20 cellular contexts compared by ENCODE assay signal in the genomic region with DNA sequence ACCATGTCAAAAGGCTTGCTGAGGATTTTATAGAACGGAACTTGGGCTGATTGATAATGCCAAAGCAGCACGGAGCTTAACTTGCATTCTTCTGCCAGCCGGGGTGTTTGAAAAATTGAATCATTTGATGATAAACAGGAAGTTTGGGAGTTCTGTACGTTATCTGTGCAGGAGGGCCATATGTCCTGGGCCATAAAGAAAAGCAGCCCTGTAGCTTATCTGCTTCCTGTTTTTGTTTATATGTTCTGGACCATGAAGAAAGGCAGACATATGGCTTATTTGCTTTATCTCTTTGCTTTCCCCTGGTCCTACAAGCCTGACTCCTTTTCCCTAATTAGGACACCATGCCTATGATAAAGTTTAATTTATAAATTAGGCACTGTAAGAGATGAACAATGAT.
"Had no signal": no experiment of that assay in that cellular context is flagged by ENCODE, and none has a peak within 500 bp of the region (broad histone marks: within the 10 kb centered on the region; RNA-seq: fewer than 3 reads in every experiment).

No MANE protein-coding gene starts in this region.

- H3K36me3 Mint-ChIP-seq: memory B cell had no signal

- DNase-seq: activated CD4-positive, alpha-beta T cell treated with anti-CD3 and anti-CD28 coated beads, Interleukin-2, amount 50 U/mL, for 48 hours; activated effector memory CD4-positive, alpha-beta T cell treated with Interleukin-2 at 50 U/mL for 16 hours; activated naive CD4-positive, alpha-beta T cell treated with anti-CD3 and anti-CD28 coated beads for 36 hours; activated naive CD8-positive, alpha-beta T cell treated with anti-CD3 and anti-CD28 coated beads, Interleukin-2, amount 10 ng/mL, durations not matched to agents 7 days and 5 days; cerebellar nuclear complex; endodermal cell; mucosa of descending colon; nucleus accumbens; right cardiac atrium; stimulated activated CD4-positive, alpha-beta T cell treated with anti-CD3 and anti-CD28 coated beads, Interleukin-12 subunit alpha, Interleukin-12 subunit beta, amount 100 ng/mL, for 4 hours; stimulated activated CD4-positive, alpha-beta T cell treated with anti-CD3 and anti-CD28 coated beads, Interleukin-4, amount 100 ng/mL, for 4 hours; stimulated activated naive CD8-positive, alpha-beta T cell treated with anti-CD3 and anti-CD28 coated beads, Interleukin-15, Interleukin-2, amounts not matched to agents 100 U/mL and 50 U/mL, for 24 hours had no signal

- H3K4me3 Mint-ChIP-seq: activated CD4-positive, alpha-beta T cell treated with anti-CD3 and anti-CD28 coated beads for 36 hours; activated naive CD4-positive, alpha-beta T cell treated with anti-CD3 and anti-CD28 coated beads for 36 hours; activated naive CD8-positive, alpha-beta T cell treated with anti-CD3 and anti-CD28 coated beads, Interleukin-2, amount 10 ng/mL, durations not matched to agents 7 days and 5 days; activated T-cell treated with anti-CD3 and anti-CD28 coated beads, Interleukin-2, amount 50 U/mL, for 72 hours; endodermal cell; memory B cell; WTC11 had no signal

- H2AFZ ChIP-seq: parathyroid adenoma had no signal

- H3K4me3 ChIP-seq: coronary artery, mucosa of descending colon had no signal

- H3K4me1 ChIP-seq: parathyroid adenoma had no signal

- H3K4me1 Mint-ChIP-seq: activated CD4-positive, alpha-beta T cell treated with anti-CD3 and anti-CD28 coated beads for 36 hours; activated naive CD8-positive, alpha-beta T cell treated with anti-CD3 and anti-CD28 coated beads, Interleukin-2, amount 10 ng/mL, durations not matched to agents 7 days and 5 days had no signal

- H3K79me2 ChIP-seq: parathyroid adenoma had no signal

- H3K27ac Mint-ChIP-seq: activated CD4-positive, alpha-beta T cell treated with anti-CD3 and anti-CD28 coated beads for 36 hours; activated naive CD4-positive, alpha-beta T cell treated with anti-CD3 and anti-CD28 coated beads for 36 hours; activated naive CD8-positive, alpha-beta T cell treated with anti-CD3 and anti-CD28 coated beads, Interleukin-2, amount 10 ng/mL, durations not matched to agents 7 days and 5 days; activated T-cell treated with anti-CD3 and anti-CD28 coated beads, Interleukin-2, amount 50 U/mL, for 72 hours; endodermal cell; memory B cell; WTC11 had no signal

- H3K9me3 ChIP-seq: mucosa of descending colon had no signal

- ATAC-seq: mucosa of descending colon; right cardiac atrium; stimulated activated naive CD8-positive, alpha-beta T cell treated with anti-CD3 and anti-CD28 coated beads, Interleukin-15, Interleukin-2, amounts not matched to agents 100 U/mL and 50 U/mL, for 24 hours; WTC11 had no signal

- H3K9ac ChIP-seq: parathyroid adenoma had no signal

- H3K27me3 ChIP-seq: foreskin keratinocyte had no signal

- H3K27ac ChIP-seq: coronary artery, epithelial cell of prostate, foreskin keratinocyte, parathyroid adenoma had no signal
